8 cellular contexts compared by ENCODE assay signal in the genomic region with DNA sequence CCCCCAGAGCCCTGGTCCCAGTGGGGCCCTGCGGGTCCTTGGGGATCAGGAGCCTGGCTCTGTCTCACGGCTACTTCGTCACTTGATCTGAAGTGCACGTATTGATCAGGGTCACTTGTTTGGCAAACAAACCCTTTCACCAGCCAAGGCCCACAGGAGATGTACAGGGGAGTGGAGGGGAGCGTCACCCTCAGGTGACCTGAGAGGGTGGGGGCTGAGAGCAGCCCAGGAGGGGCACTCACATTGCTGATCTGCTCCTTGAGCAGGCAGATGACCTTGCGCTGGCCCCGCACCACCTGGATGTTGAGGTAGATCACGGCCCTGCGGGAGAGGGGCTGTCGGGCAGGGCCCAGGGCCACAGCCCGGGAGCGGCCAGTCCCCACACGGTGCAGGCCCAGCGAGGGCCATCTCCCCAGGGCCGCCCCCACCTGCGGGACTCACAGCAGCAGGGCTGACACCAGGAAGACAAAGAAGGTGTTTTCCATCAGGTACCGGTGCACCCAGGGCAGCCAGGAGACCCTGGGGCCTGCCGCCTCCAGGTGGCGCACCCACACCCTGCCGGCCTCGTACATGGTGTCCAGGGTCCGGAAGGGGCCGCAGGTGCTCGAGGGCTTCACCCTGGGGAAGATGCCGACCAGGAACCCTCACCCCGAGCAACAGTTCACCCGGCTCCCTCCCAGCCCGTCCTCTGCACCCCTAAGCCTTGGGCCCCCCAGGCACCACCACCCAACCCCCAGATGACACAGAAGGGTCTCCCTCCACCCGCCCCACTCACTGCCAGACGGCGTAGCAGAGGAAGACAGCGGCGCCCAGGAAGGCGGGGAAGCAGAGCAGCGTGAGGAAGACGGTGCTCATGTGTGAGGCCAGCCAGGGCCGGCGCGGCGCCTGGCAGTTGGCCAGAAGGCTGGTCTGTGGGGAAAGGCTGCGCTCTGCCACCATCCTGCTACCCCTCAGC. TPM values are rescaled to one million over a fixed set of nuclear protein-coding genes. Genes with fewer than 3 reads are reported as not detected.
DNase-seq lines count a peak whose midpoint lies in the region; ATAC-seq and TF ChIP-seq lines count a peak whose summit lies in the region.

No MANE protein-coding gene starts in this region.

- no peak overlapping the region for H3K27ac Mint-ChIP-seq in GM23338

- 0 out of 2 replicates have a peak overlapping the region, but pooled peaks have one; percentile 55 for H3K27ac ChIP-seq in GM23338 (ENCODE audit: low read depth)
- H3K27ac ChIP-seq in SU-DHL-6 (ENCODE audit: low read depth, low read length): no peak overlapping the region
- H3K27ac ChIP-seq in left ventricle myocardium inferior (replicated peaks): peak overlapping the region; percentile 19

- H3K27me3 Mint-ChIP-seq in GM23338 (ENCODE audit: insufficient read depth, low read depth, poor library complexity): peaks cover 15% of the 10 kb centered on the region

- no peaks in the 10 kb centered on the region for H3K9me3 Mint-ChIP-seq in GM23338

- H3K4me2 ChIP-seq in GM23338: no peak overlapping the region
- H3K4me2 ChIP-seq in SU-DHL-6 (ENCODE audit: low read depth, low read length, poor library complexity, severe bottlenecking): no peak overlapping the region

- H4K20me1 ChIP-seq in GM23338 (replicated peaks; ENCODE audit: insufficient read depth): no peaks in the 10 kb centered on the region
- H4K20me1 ChIP-seq in SU-DHL-6 (ENCODE audit: low read depth, low read length): no peaks in the 10 kb centered on the region; the same call in 1 of the 2 replicates

- ATAC-seq in GM23338 (peak; percentile 80), GM21825 (IDR thresholded peaks at IDR 0.05; ENCODE audit: unreplicated experiment) (no peak)

- H3K36me3 Mint-ChIP-seq in GM23338 (ENCODE audit: low read depth): peaks cover 19% of the 10 kb centered on the region

- DNase-seq in Ammon's horn (ENCODE audit: low spot score) (peak; percentile 59), GM23338 (ENCODE audit: low spot score) (peak; percentile 79), left ventricle myocardium inferior (no peak), AG20443 (ENCODE audit: low spot score) (no peak), GM19240 (ENCODE audit: insufficient read length, low spot score) (no peak), dermis blood vessel endothelial cell (no peak)

- H3K4me1 ChIP-seq in GM23338 (ENCODE audit: insufficient read depth) (no peaks in the 10 kb centered on the region), left ventricle myocardium inferior (peaks cover 46% of the 10 kb centered on the region)

- TF ChIP-seq CTCF in GM23338 (conservative IDR thresholded peaks at IDR 0.05; ENCODE audit: low read depth in 2 of 2) (peak; percentile 61 to 90), SU-DHL-6 (IDR thresholded peaks at IDR 0.05; ENCODE audit: insufficient read depth, low read length, poor library complexity, severe bottlenecking) (peak; percentile 23), left ventricle myocardium inferior (IDR thresholded peaks at IDR 0.05; ENCODE audit: borderline replicate concordance) (peak; percentile 39)

- H3K36me3 ChIP-seq in GM23338 (ENCODE audit: insufficient read depth): no peaks in the 10 kb centered on the region
- H3K36me3 ChIP-seq in SU-DHL-6 (ENCODE audit: low read length): no peaks in the 10 kb centered on the region
- H3K36me3 ChIP-seq in left ventricle myocardium inferior: peaks cover 34% of the 10 kb centered on the region

- no peaks in the 10 kb centered on the region for H3K9me2 ChIP-seq in GM23338 (ENCODE audit: insufficient read depth)
- no peaks in the 10 kb centered on the region for H3K9me2 ChIP-seq in SU-DHL-6 (replicated peaks; ENCODE audit: insufficient read depth, low read length)

- no peak overlapping the region for H3K4me3 ChIP-seq in GM23338
- no peak overlapping the region for H3K4me3 ChIP-seq in SU-DHL-6 (ENCODE audit: insufficient read depth, low read length, poor library complexity, severe bottlenecking)
- H3K4me3 ChIP-seq in left ventricle myocardium inferior: no peak overlapping the region

- H3K79me2 ChIP-seq in GM23338 (replicated peaks; ENCODE audit: insufficient read depth) (no peaks in the 10 kb centered on the region), SU-DHL-6 (ENCODE audit: insufficient read depth, low read length) (peaks cover 5% of the 10 kb centered on the region; the same call in 1 of the 2 replicates)

- peaks cover 2% of the 10 kb centered on the region for H3K4me1 Mint-ChIP-seq in GM23338

- H3F3A ChIP-seq in GM23338 (replicated peaks; ENCODE audit: low read depth): 0 out of 2 replicates have a peak, but pooled peaks cover 2% of the 10 kb centered on the region
- H3F3A ChIP-seq in SU-DHL-6 (ENCODE audit: insufficient read depth): no peaks in the 10 kb centered on the region

- intact Hi-C loops in left ventricle myocardium inferior (cut with micrococcal nuclease): no loop called here

- no peak overlapping the region for H3K9ac ChIP-seq in SU-DHL-6 (ENCODE audit: low read length)

- H3K4me3 Mint-ChIP-seq in GM23338: no peak overlapping the region

- H2AFZ ChIP-seq in GM23338 (no peak overlapping the region), SU-DHL-6 (ENCODE audit: low read depth, low read length, severe bottlenecking) (no peak overlapping the region)

- H3K9me3 ChIP-seq in SU-DHL-6 (ENCODE audit: insufficient read depth, low read length) (no peaks in the 10 kb centered on the region), left ventricle myocardium inferior (replicated peaks) (no peaks in the 10 kb centered on the region)

- H3K27me3 ChIP-seq in GM23338 (ENCODE audit: insufficient read depth) (no peaks in the 10 kb centered on the region), SU-DHL-6 (ENCODE audit: low read length) (no peaks in the 10 kb centered on the region), left ventricle myocardium inferior (ENCODE audit: low read depth) (no peaks in the 10 kb centered on the region)

TF ChIP-seq in GM23338, 12 proteins besides CTCF, POLR2A, EP300 and RAD21 (continues in another document):
- TF ChIP-seq STAT1 (IDR thresholded peaks at IDR 0.05; ENCODE audit: unreplicated experiment) (no peak), ZNF114 (CRISPR knock-in tag; IDR thresholded peaks at IDR 0.05) (no peak), NANOG (IDR thresholded peaks at IDR 0.05; ENCODE audit: borderline replicate concordance) (no peak), EZH2phosphoT487 (IDR thresholded peaks at IDR 0.05; ENCODE audit: unreplicated experiment) (no peak), EZH2 (IDR thresholded peaks at IDR 0.05; ENCODE audit: low read depth, unreplicated experiment) (no peak), POLR2AphosphoS5 (IDR thresholded peaks at IDR 0.05; ENCODE audit: low read depth) (no peak), JUNB (IDR thresholded peaks at IDR 0.05; ENCODE audit: unreplicated experiment) (no peak), ZNF331 (CRISPR knock-in tag; IDR thresholded peaks at IDR 0.05; ENCODE audit: low read depth) (no peak)
- TF ChIP-seq, protein P1, sequence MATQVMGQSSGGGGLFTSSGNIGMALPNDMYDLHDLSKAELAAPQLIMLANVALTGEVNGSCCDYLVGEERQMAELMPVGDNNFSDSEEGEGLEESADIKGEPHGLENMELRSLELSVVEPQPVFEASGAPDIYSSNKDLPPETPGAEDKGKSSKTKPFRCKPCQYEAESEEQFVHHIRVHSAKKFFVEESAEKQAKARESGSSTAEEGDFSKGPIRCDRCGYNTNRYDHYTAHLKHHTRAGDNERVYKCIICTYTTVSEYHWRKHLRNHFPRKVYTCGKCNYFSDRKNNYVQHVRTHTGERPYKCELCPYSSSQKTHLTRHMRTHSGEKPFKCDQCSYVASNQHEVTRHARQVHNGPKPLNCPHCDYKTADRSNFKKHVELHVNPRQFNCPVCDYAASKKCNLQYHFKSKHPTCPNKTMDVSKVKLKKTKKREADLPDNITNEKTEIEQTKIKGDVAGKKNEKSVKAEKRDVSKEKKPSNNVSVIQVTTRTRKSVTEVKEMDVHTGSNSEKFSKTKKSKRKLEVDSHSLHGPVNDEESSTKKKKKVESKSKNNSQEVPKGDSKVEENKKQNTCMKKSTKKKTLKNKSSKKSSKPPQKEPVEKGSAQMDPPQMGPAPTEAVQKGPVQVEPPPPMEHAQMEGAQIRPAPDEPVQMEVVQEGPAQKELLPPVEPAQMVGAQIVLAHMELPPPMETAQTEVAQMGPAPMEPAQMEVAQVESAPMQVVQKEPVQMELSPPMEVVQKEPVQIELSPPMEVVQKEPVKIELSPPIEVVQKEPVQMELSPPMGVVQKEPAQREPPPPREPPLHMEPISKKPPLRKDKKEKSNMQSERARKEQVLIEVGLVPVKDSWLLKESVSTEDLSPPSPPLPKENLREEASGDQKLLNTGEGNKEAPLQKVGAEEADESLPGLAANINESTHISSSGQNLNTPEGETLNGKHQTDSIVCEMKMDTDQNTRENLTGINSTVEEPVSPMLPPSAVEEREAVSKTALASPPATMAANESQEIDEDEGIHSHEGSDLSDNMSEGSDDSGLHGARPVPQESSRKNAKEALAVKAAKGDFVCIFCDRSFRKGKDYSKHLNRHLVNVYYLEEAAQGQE (IDR thresholded peaks at IDR 0.05; ENCODE audit: unreplicated experiment): no peak
- TF ChIP-seq, protein P2, sequence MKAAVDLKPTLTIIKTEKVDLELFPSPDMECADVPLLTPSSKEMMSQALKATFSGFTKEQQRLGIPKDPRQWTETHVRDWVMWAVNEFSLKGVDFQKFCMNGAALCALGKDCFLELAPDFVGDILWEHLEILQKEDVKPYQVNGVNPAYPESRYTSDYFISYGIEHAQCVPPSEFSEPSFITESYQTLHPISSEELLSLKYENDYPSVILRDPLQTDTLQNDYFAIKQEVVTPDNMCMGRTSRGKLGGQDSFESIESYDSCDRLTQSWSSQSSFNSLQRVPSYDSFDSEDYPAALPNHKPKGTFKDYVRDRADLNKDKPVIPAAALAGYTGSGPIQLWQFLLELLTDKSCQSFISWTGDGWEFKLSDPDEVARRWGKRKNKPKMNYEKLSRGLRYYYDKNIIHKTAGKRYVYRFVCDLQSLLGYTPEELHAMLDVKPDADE (IDR thresholded peaks at IDR 0.05): no peak

RNA-seq across cellular contexts. Expression of gene TMC6, which starts 11.3 kb away (rescaled TPM):
- 56.7 and 72.2 TPM in 2 replicates for total RNA-seq in GM23338 (2014; rRNA removed; shearing (Covaris generic))
- polyA plus RNA-seq in GM23338 (2016; fragmentation: Nextera tagmentation; extraction: Ambion mirVana): 50.0 and 53.3 TPM in 2 replicates
- total RNA-seq in left ventricle myocardium inferior (39.5 TPM), dermis blood vessel endothelial cell (69.6 and 70.2 TPM in 2 replicates)

RNA-seq across cellular contexts. Expression of gene TMC8, which starts 13.3 kb away (rescaled TPM):
- 1.2 and 2.2 TPM in 2 replicates for total RNA-seq in GM23338 (2014; rRNA removed; shearing (Covaris generic))
- polyA plus RNA-seq in GM23338 (2016; fragmentation: Nextera tagmentation; extraction: Ambion mirVana): 1.3 and 1.8 TPM in 2 replicates
- 1.3 TPM for total RNA-seq in left ventricle myocardium inferior
- 0.14 and 0.34 TPM in 2 replicates for total RNA-seq in dermis blood vessel endothelial cell

RNA-seq across cellular contexts. Expression of gene C17orf99, which starts 28.9 kb away (rescaled TPM):
- total RNA-seq in GM23338 (2014; rRNA removed; shearing (Covaris generic)): not detected in 2 replicates
- polyA plus RNA-seq in GM23338 (2016; fragmentation: Nextera tagmentation; extraction: Ambion mirVana): not detected in 2 replicates
- total RNA-seq in left ventricle myocardium inferior (not detected), dermis blood vessel endothelial cell (not detected in 2 replicates)

RNA-seq across cellular contexts. Expression of gene SYNGR2, which starts 51.1 kb away (rescaled TPM):
- total RNA-seq in GM23338 (2014; rRNA removed; shearing (Covaris generic)): 33.0 and 61.6 TPM in 2 replicates
- 43.1 and 46.9 TPM in 2 replicates for polyA plus RNA-seq in GM23338 (2016; fragmentation: Nextera tagmentation; extraction: Ambion mirVana)
- total RNA-seq in left ventricle myocardium inferior (86.9 TPM), dermis blood vessel endothelial cell (48.0 and 54.0 TPM in 2 replicates)

Comparison
In these comparisons a context has a peak if more than half of its experiments do, and no peak if none do; other contexts are left out.
1. DNase-seq: peak in Ammon's horn (single experiment) and GM23338 (single experiment); none in left ventricle myocardium inferior (single experiment), AG20443 (single experiment), GM19240 (single experiment) and dermis blood vessel endothelial cell (single experiment).
2. CTCF ChIP-seq: peak in every context shown above with its lines; median percentile 76 in GM23338; 39 in left ventricle myocardium inferior; 23 in SU-DHL-6.